Comparison of ENCODE assay signal across 1 cellular context in the genomic region with DNA sequence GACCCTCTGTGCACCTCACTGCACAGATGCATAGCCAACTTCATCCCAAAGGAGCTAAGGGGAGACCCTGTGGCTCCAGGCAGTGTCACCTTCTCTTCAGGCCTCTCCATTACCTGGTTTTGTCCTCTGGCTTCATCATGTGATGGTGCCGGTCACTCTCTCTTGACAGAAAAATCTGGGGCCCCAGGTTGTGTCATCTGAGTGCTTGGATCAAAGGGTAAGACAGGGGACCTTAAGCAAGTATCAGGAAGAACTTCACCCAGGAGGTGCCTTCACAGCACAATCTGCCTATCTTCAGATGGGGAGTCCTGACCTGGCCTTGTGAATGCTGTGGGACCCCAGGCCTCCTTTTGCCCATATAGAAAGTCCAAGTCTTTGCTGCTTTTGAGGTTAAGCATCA.
TF ChIP-seq lines count a peak whose summit lies in the region.

No MANE protein-coding gene starts in this region.

TF ChIP-seq in GM23338, 12 proteins besides CTCF, POLR2A, EP300 and RAD21 (continued from another document):
- TF ChIP-seq, protein P1, sequence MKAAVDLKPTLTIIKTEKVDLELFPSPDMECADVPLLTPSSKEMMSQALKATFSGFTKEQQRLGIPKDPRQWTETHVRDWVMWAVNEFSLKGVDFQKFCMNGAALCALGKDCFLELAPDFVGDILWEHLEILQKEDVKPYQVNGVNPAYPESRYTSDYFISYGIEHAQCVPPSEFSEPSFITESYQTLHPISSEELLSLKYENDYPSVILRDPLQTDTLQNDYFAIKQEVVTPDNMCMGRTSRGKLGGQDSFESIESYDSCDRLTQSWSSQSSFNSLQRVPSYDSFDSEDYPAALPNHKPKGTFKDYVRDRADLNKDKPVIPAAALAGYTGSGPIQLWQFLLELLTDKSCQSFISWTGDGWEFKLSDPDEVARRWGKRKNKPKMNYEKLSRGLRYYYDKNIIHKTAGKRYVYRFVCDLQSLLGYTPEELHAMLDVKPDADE (IDR thresholded peaks at IDR 0.05), result no peak
- TF ChIP-seq EZH2 (IDR thresholded peaks at IDR 0.05; ENCODE audit: low read depth, unreplicated experiment), result no peak
